Comparison of ENCODE assay signal across 8 cellular contexts in genomic region chr4:176792348-176793059, GRCh38. TPM values are rescaled to one million over a fixed set of nuclear protein-coding genes. Genes with fewer than 3 reads are reported as not detected.
A peak's percentile ranks its signal among the peaks of the same experiment; 100 is the strongest.
DNase-seq lines count a peak whose midpoint lies in the region; ATAC-seq and TF ChIP-seq lines count a peak whose summit lies in the region.

A gene with protein sequence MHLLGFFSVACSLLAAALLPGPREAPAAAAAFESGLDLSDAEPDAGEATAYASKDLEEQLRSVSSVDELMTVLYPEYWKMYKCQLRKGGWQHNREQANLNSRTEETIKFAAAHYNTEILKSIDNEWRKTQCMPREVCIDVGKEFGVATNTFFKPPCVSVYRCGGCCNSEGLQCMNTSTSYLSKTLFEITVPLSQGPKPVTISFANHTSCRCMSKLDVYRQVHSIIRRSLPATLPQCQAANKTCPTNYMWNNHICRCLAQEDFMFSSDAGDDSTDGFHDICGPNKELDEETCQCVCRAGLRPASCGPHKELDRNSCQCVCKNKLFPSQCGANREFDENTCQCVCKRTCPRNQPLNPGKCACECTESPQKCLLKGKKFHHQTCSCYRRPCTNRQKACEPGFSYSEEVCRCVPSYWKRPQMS (minus strand): TSS chr4:176792922. CDS start chr4:176792311, 611 bp downstream.

- peaks cover 19% of the 10 kb centered on the region for H3K27me3 Mint-ChIP-seq in stimulated activated memory B cell treated with anti-CD40 and anti-IgM and Interleukin-4, amounts not matched to agents 10 μg/mL and 1 μg/mL and 100 μg/mL, for 72 hours

- peak; percentile 43 for DNase-seq in RWPE1 (ENCODE audit: low spot score)
- DNase-seq in colonic mucosa = peak; percentile 24
- DNase-seq in kidney tubule cell (ENCODE audit: low spot score) = peak; percentile 76
- no peak for DNase-seq in HT-29 (ENCODE audit: low spot score)

- ATAC-seq in GM19035 (IDR thresholded peaks at IDR 0.05; ENCODE audit: unreplicated experiment) = peak; percentile 83
- ATAC-seq in HG03135 (IDR thresholded peaks at IDR 0.05; ENCODE audit: unreplicated experiment) = peak; percentile 83
- ATAC-seq in stimulated activated memory B cell treated with anti-CD40 and anti-IgM and Interleukin-4, amounts not matched to agents 10 μg/mL and 1 μg/mL and 100 μg/mL, for 72 hours = peak; percentile 34

- H3K4me3 Mint-ChIP-seq in stimulated activated memory B cell treated with anti-CD40 and anti-IgM and Interleukin-4, amounts not matched to agents 10 μg/mL and 1 μg/mL and 100 μg/mL, for 72 hours = peak within 1 kb of the TSS; percentile 40

- H3K27ac ChIP-seq in BLaER1 (no peak within 1 kb of the TSS), RWPE1 (peak within 1 kb of the TSS; percentile 89), colonic mucosa (no peak within 1 kb of the TSS)

- H4K20me1 ChIP-seq in BLaER1 = no peaks in the 10 kb centered on the region

- H3K36me3 Mint-ChIP-seq in stimulated activated memory B cell treated with anti-CD40 and anti-IgM and Interleukin-4, amounts not matched to agents 10 μg/mL and 1 μg/mL and 100 μg/mL, for 72 hours = no peaks in the 10 kb centered on the region

- no peaks in the 10 kb centered on the region for H3K9me3 Mint-ChIP-seq in stimulated activated memory B cell treated with anti-CD40 and anti-IgM and Interleukin-4, amounts not matched to agents 10 μg/mL and 1 μg/mL and 100 μg/mL, for 72 hours

- H3K4me2 ChIP-seq in BLaER1 = peak within 1 kb of the TSS; percentile 87

- H3K36me3 ChIP-seq in BLaER1 (no peaks in the 10 kb centered on the region), colonic mucosa (no peaks in the 10 kb centered on the region)

- H3K4me3 ChIP-seq in BLaER1 = peak within 1 kb of the TSS; percentile 69
- peak within 1 kb of the TSS; percentile 38 for H3K4me3 ChIP-seq in colonic mucosa

- H3K4me1 Mint-ChIP-seq in stimulated activated memory B cell treated with anti-CD40 and anti-IgM and Interleukin-4, amounts not matched to agents 10 μg/mL and 1 μg/mL and 100 μg/mL, for 72 hours = no peaks in the 10 kb centered on the region

- POLR2A ChIA-PET in RWPE1 (lab: Yijun Ruan, JAX; ENCODE audit: low non-redundant PET) = no interaction called here

- intact Hi-C loops in colonic mucosa (cut with DNase I) = loop anchor here (10.0 kb wide), 1 partner anchor 542 kb away; no protein-coding TSS in a partner anchor

- CTCF ChIA-PET in RWPE1 (lab: Yijun Ruan, JAX) = interaction anchor here (0.6 to 2.5 kb wide), 2 partner anchors 242 to 254 kb away, joined by 3 to 22 read pairs; no protein-coding TSS in a partner anchor

- TF ChIP-seq CTCF in RWPE1 (conservative IDR thresholded peaks at IDR 0.05; ENCODE audit: low read depth) (0 out of 2 replicates have a peak, but pooled peaks have one; percentile 17), colonic mucosa (IDR thresholded peaks at IDR 0.05) (no peak)

- H3K9me3 ChIP-seq in BLaER1 (no peaks in the 10 kb centered on the region), colonic mucosa (no peaks in the 10 kb centered on the region)

- H3K4me1 ChIP-seq in BLaER1 (peaks cover 6% of the 10 kb centered on the region), colonic mucosa (no peaks in the 10 kb centered on the region)

- H3K27ac Mint-ChIP-seq in stimulated activated memory B cell treated with anti-CD40 and anti-IgM and Interleukin-4, amounts not matched to agents 10 μg/mL and 1 μg/mL and 100 μg/mL, for 72 hours = no peak within 1 kb of the TSS

- H3K27me3 ChIP-seq in BLaER1 = peaks cover 16% of the 10 kb centered on the region
- H3K27me3 ChIP-seq in colonic mucosa = peaks cover 9% of the 10 kb centered on the region

- H3K9ac ChIP-seq in BLaER1 = peak within 1 kb of the TSS; percentile 64; the same call in 1 of the 2 replicates
- H3K9ac ChIP-seq in colonic mucosa (ENCODE audit: low read depth in 2 of 2, low read length in 2 of 2) = peak within 1 kb of the TSS in 1 of 2 donors; percentile 18

RNA-seq across cellular contexts. Expression of the gene that starts here (rescaled TPM):
- 1 to 10 TPM; 1.1 to 3.5 TPM for total RNA-seq in colonic mucosa
- total RNA-seq in HT-29 (2014; rRNA removed; shearing (Covaris generic)) = not detected in 2 replicates
